In the genomic region with DNA sequence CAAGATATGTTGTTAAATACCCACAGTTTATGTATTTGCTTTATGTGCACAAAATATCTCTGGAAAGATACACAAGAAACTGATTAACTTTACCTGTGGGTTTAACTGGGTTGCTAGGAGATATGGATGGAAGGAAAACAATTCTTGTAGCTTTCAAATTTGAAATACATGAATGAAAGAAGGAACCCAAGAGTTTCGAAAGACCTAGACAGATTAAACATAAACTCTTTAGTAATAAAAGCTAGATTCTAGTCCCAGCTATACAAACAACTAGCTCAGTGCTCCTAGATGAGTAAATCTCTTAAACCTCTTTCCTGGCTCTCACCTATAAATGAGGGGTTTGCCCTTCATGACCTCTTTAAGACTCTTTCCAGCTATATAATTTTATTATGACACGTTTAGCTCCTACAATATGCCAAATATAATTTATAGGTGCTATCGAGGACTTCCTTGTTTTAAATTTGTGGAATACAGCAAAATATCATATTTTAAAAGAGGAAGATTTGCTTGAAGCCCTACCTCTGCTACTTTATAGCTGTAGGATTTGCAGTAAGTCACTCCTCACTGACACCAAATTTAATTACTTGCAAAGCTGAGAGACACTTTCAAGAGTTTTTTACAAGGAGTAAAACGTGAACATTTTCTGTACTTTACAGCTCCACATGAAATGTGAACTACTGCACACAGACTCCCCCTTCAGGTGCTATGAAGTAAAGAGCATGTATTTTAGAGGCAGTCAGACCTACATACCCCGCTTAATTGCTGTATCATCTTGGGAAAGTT, we compare ENCODE assay signal across 8 cellular contexts. TPM values are rescaled to one million over a fixed set of nuclear protein-coding genes. Genes with fewer than 3 reads are reported as not detected.
DNase-seq lines count a peak whose midpoint lies in the region; ATAC-seq and TF ChIP-seq lines count a peak whose summit lies in the region.

No MANE protein-coding gene starts in this region.

- peaks cover 27 to 49% of the 10 kb centered on the region in 2 donors for H3K4me1 Mint-ChIP-seq in effector memory CD8-positive, alpha-beta T cell (ENCODE audit: low read depth in 2 of 2)
- H3K4me1 Mint-ChIP-seq in natural killer cell: peaks cover 21 to 49% of the 10 kb centered on the region in 2 donors

- H3K27ac Mint-ChIP-seq in effector memory CD8-positive, alpha-beta T cell: no peak overlapping the region
- no peak overlapping the region for H3K27ac Mint-ChIP-seq in natural killer cell

- H3K9me3 Mint-ChIP-seq in effector memory CD8-positive, alpha-beta T cell: no peaks in the 10 kb centered on the region
- H3K9me3 Mint-ChIP-seq in natural killer cell: no peaks in the 10 kb centered on the region

- peaks cover under 1% of the 10 kb centered on the region for H3K36me3 Mint-ChIP-seq in effector memory CD8-positive, alpha-beta T cell (ENCODE audit: insufficient read depth)
- H3K36me3 Mint-ChIP-seq in natural killer cell: no peaks in the 10 kb centered on the region

- TF ChIP-seq CTCF in natural killer cell (IDR thresholded peaks at IDR 0.05): peak; percentile 64

- intact Hi-C loops in natural killer cell (cut with micrococcal nuclease): loop anchor here (2.0 kb wide), 1 partner anchor 16 kb away; no protein-coding TSS in a partner anchor

- H3K4me3 Mint-ChIP-seq in effector memory CD8-positive, alpha-beta T cell: no peak overlapping the region
- no peak overlapping the region for H3K4me3 Mint-ChIP-seq in natural killer cell

- no peaks in the 10 kb centered on the region for H3K27me3 Mint-ChIP-seq in effector memory CD8-positive, alpha-beta T cell
- H3K27me3 Mint-ChIP-seq in natural killer cell (ENCODE audit: low read depth in 2 of 2): no peaks in the 10 kb centered on the region

- peak; percentile 38 for ATAC-seq in GM18498 (IDR thresholded peaks at IDR 0.05; ENCODE audit: unreplicated experiment)
- ATAC-seq in HG03159 (IDR thresholded peaks at IDR 0.05; ENCODE audit: unreplicated experiment): peak; percentile 52
- peak; percentile 81 for ATAC-seq in effector memory CD8-positive, alpha-beta T cell (replicated peaks)
- ATAC-seq in natural killer cell: peak; percentile 79 to 92 (median 88)
- ATAC-seq in GM19397 (IDR thresholded peaks at IDR 0.05; ENCODE audit: unreplicated experiment): no peak

- DNase-seq in AG08395 (ENCODE audit: low spot score): peak; percentile 32
- DNase-seq in NOMO-1 treated with DMSO at 0.1 percent for 48 hours (lab: John Stamatoyannopoulos, UW; ENCODE audit: unreplicated experiment): peak; percentile 65
- no peak for DNase-seq in effector memory CD8-positive, alpha-beta T cell
- no peak for DNase-seq in natural killer cell
- no peak for DNase-seq in NCI-H1930 (lab: John Stamatoyannopoulos, UW)

RNA-seq across cellular contexts. Expression of a gene that starts 50.7 kb away (rescaled TPM):
- total RNA-seq in natural killer cell: 10 to 100 TPM; 62.1 to 86.7 (median 69.6) TPM

Comparison
In these comparisons a context has a peak if more than half of its experiments do, and no peak if none do; other contexts are left out.
1. DNase-seq: peak in AG08395 (single experiment) and NOMO-1 treated with DMSO at 0.1 percent for 48 hours (single experiment); none in effector memory CD8-positive, alpha-beta T cell (0 of 3), natural killer cell (single experiment) and NCI-H1930 (0 of 2).